ENCODE assay signal across 8 cellular contexts in genomic region chr10:86400705-86401587, GRCh38. TPM values are rescaled to one million over a fixed set of nuclear protein-coding genes. Genes with fewer than 3 reads are reported as not detected.
DNase-seq lines count a peak whose midpoint lies in the region; ATAC-seq, FAIRE-seq and TF ChIP-seq lines count a peak whose summit lies in the region.

No MANE protein-coding gene starts in this region.

- H3K14ac ChIP-seq in H1 (ENCODE audit: insufficient read length) = no peak overlapping the region

- no peak for TF ChIP-seq RAD21 in H1 (IDR thresholded peaks at IDR 0.05 in 1 of 2, conservative IDR thresholded peaks at IDR 0.05 in 1 of 2; ENCODE audit: low read depth in 2 of 2, low read length in 2 of 2)

- H2BK120ac ChIP-seq in H1 (replicated peaks; ENCODE audit: low read depth, low read length) = no peak overlapping the region

- peak overlapping the region; percentile 63 to 95 for H3K4me2 ChIP-seq in H1 (ENCODE audit: insufficient read depth in 1 of 2, low read depth in 2 of 2, low read length in 2 of 2)

- peaks cover 0 to 4% (median 0%) of the 10 kb centered on the region in 11 donors for H3K9me3 Mint-ChIP-seq in naive thymus-derived CD4-positive, alpha-beta T cell

- H3K27ac ChIP-seq in H1 (ENCODE audit: low read depth, low read length) = no peak overlapping the region
- peak overlapping the region; percentile 76 for H3K27ac ChIP-seq in naive thymus-derived CD4-positive, alpha-beta T cell (ENCODE audit: low read depth, low read length)

- H3K4me1 Mint-ChIP-seq in naive thymus-derived CD4-positive, alpha-beta T cell = peaks cover 5 to 28% (median 23%) of the 10 kb centered on the region in 7 donors

- CTCF ChIA-PET in H1 (lab: Charles Lee; ENCODE audit: partially characterized antibody) = interaction anchor here (1.0 to 5.5 kb wide), 20 partner anchors 10 to 498 kb away, joined by 3 to 61 read pairs (median 4); no protein-coding TSS in a partner anchor
- CTCF ChIA-PET in naive thymus-derived CD4-positive, alpha-beta T cell (lab: Charles Lee) = interaction anchor here (0.8 to 4.4 kb wide), 16 partner anchors 7 to 308 kb away, joined by 3 to 53 read pairs (median 4); no protein-coding TSS in a partner anchor

- no peak for TF ChIP-seq EP300 in H1 (IDR thresholded peaks at IDR 0.05; ENCODE audit: borderline replicate concordance in 1 of 2, low read depth in 2 of 2, low read length in 2 of 2)

- H3K56ac ChIP-seq in H1 (replicated peaks; ENCODE audit: insufficient read length, low read depth, low read length) = peak overlapping the region; percentile 46

- H3K27me3 ChIP-seq in H1 (replicated peaks in 1 of 4; ENCODE audit: control insufficient read depth in 3 of 4, extremely low read depth in 1 of 4, insufficient read depth in 3 of 4, low read length in 3 of 4) = peaks cover 8 to 34% (median 31%) of the 10 kb centered on the region in 4 experiments
- H3K27me3 ChIP-seq in naive thymus-derived CD4-positive, alpha-beta T cell (ENCODE audit: control insufficient read depth in 2 of 2, insufficient read depth in 2 of 2, low read length in 2 of 2) = no peaks in the 10 kb centered on the region

- H2BK12ac ChIP-seq in H1 (ENCODE audit: low read depth, low read length) = peak overlapping the region; percentile 84; the same call in 1 of the 2 replicates

- no peak overlapping the region for H2BK20ac ChIP-seq in H1 (ENCODE audit: low read length)

- DNase-seq in ELR (ENCODE audit: low read depth) = peak; percentile 64
- DNase-seq in Jurkat, Clone E6-1 (ENCODE audit: low read depth, low spot score) = no peak
- peak; percentile 32 to 46 for DNase-seq in activated CD8-positive, alpha-beta memory T cell treated with anti-CD3 and anti-CD28 coated beads for 1 hour (ENCODE audit: extremely low read depth in 1 of 2, low read depth in 1 of 2)
- DNase-seq in H1 (ENCODE audit: low read depth in 1 of 2, low spot score in 2 of 2) = peak in 1 of 2 experiments; percentile 83
- DNase-seq in naive thymus-derived CD4-positive, alpha-beta T cell = peak; percentile 48 to 84 (median 73)
- peak; percentile 74 for DNase-seq in stimulated activated naive CD4-positive, alpha-beta T cell treated with Interleukin-2 at 50 U/mL for 16 hours (lab: John Stamatoyannopoulos, UW)
- DNase-seq in epidermal melanocyte (ENCODE audit: insufficient read length, low spot score) = no peak

- H3K4ac ChIP-seq in H1 (replicated peaks; ENCODE audit: insufficient read length, low read depth, low read length) = no peak overlapping the region

- H2BK5ac ChIP-seq in H1 (ENCODE audit: low read depth, low read length) = 0 out of 2 replicates have a peak overlapping the region, but pooled peaks have one; percentile 52

- H2AFZ ChIP-seq in H1 (ENCODE audit: low read length) = peak overlapping the region; percentile 48; the same call in 1 of the 2 replicates

- peak overlapping the region; percentile 74 for H4K8ac ChIP-seq in H1 (ENCODE audit: extremely low read depth, insufficient read depth, low read length)

- H3K4me1 ChIP-seq in H1 (replicated peaks in 1 of 4; ENCODE audit: control insufficient read depth in 3 of 4, insufficient read depth in 4 of 4, low read length in 3 of 4) = peaks cover 0 to 7% (median 5%) of the 10 kb centered on the region in 4 experiments; a peak in 6 of 7 replicates
- H3K4me1 ChIP-seq in naive thymus-derived CD4-positive, alpha-beta T cell (ENCODE audit: control insufficient read depth in 2 of 2, insufficient read depth in 2 of 2, low read length in 2 of 2) = peaks cover 0 to 10% of the 10 kb centered on the region in 2 donors

- peak overlapping the region; percentile 79 to 95 (median 88) for H3K4me3 Mint-ChIP-seq in naive thymus-derived CD4-positive, alpha-beta T cell

- H2BK15ac ChIP-seq in H1 (ENCODE audit: low read length) = no peak overlapping the region

- no peak overlapping the region for H2AK5ac ChIP-seq in H1 (ENCODE audit: low read depth, low read length)

- no peak overlapping the region; a peak in 1 of 7 replicates for H3K9ac ChIP-seq in H1 (replicated peaks in 1 of 4; ENCODE audit: extremely low read depth in 1 of 4, low read depth in 3 of 4, low read length in 3 of 4)

- peak overlapping the region; percentile 78 for H3K18ac ChIP-seq in H1 (ENCODE audit: extremely low read depth, low read length)

- H3K36me3 ChIP-seq in H1 (ENCODE audit: control insufficient read depth in 2 of 4, insufficient read depth in 4 of 4, low read length in 3 of 4) = no peaks in the 10 kb centered on the region
- peaks cover 0 to 7% (median 0%) of the 10 kb centered on the region in 3 experiments for H3K36me3 ChIP-seq in naive thymus-derived CD4-positive, alpha-beta T cell (ENCODE audit: control insufficient read depth in 2 of 3, insufficient read depth in 3 of 3, low read length in 3 of 3)

- TF ChIP-seq CTCF in H1 (IDR thresholded peaks at IDR 0.05; ENCODE audit: control extremely low read depth in 1 of 3, insufficient read depth in 1 of 3, low read depth in 1 of 3, low read length in 3 of 3) = peak in 1 of 3 experiments; percentile 4; a peak in 1 of 4 replicates

- no peak for FAIRE-seq in H1 (lab: Jason Lieb, UNC)

- H3K79me1 ChIP-seq in H1 (ENCODE audit: low read depth, low read length) = no peaks in the 10 kb centered on the region

- no peak overlapping the region for H4K91ac ChIP-seq in H1 (replicated peaks; ENCODE audit: insufficient read length, low read length)

- no peak overlapping the region for H3K23ac ChIP-seq in H1 (ENCODE audit: insufficient read length)

- no peaks in the 10 kb centered on the region for H4K20me1 ChIP-seq in H1 (replicated peaks in 1 of 2; ENCODE audit: control insufficient read depth in 1 of 2, insufficient read depth in 2 of 2, low read length in 2 of 2)

- 2% methylated on average over 55 of the region's 76 CpGs; no CpG with 5 or more reads in 1 of the 2 experiments for WGBS in H1 (ENCODE audit: extremely low coverage in 1 of 2, insufficient coverage in 1 of 2, insufficient read length in 1 of 2, insufficient replicate concordance in 2 of 2, low coverage in 1 of 2, low lambda C conversion rate in 2 of 2, missing lambda C conversion rate in 1 of 2), 2 experiments

- H3K9me3 ChIP-seq in H1 (ENCODE audit: insufficient read depth in 2 of 2, low read depth in 1 of 2, low read length in 1 of 2) = no peaks in the 10 kb centered on the region
- H3K9me3 ChIP-seq in naive thymus-derived CD4-positive, alpha-beta T cell (ENCODE audit: control insufficient read depth in 2 of 3, low read length in 3 of 3) = no peaks in the 10 kb centered on the region

- no peaks in the 10 kb centered on the region for H3K36me3 Mint-ChIP-seq in naive thymus-derived CD4-positive, alpha-beta T cell

- POLR2A ChIA-PET in H1 (lab: Charles Lee; ENCODE audit: partially characterized antibody) = interaction anchor here (0.6 to 4.5 kb wide), 7 partner anchors 12 to 184 kb away, joined by 3 to 30 read pairs (median 3); partner anchors contain the start of gene WAPL
- POLR2A ChIA-PET in naive thymus-derived CD4-positive, alpha-beta T cell (lab: Charles Lee) = interaction anchor here (0.8 to 4.4 kb wide), 13 partner anchors 12 to 189 kb away, joined by 3 to 54 read pairs (median 4); partner anchors contain the start of gene WAPL

- H3K27me3 Mint-ChIP-seq in naive thymus-derived CD4-positive, alpha-beta T cell = peaks cover 0 to 13% (median 0%) of the 10 kb centered on the region in 5 donors

- ATAC-seq in GM21717 (IDR thresholded peaks at IDR 0.05; ENCODE audit: unreplicated experiment) = peak; percentile 46
- ATAC-seq in naive thymus-derived CD4-positive, alpha-beta T cell = peak; percentile 65

- H3K4me3 ChIP-seq in Jurkat, Clone E6-1 (ENCODE audit: low read length) = peak overlapping the region; percentile 61
- peak overlapping the region; percentile 33 to 71 (median 62) for H3K4me3 ChIP-seq in H1 (ENCODE audit: extremely low read depth in 1 of 4, insufficient read depth in 2 of 4, low read depth in 3 of 4, low read length in 4 of 4)
- peak overlapping the region; percentile 86 for H3K4me3 ChIP-seq in naive thymus-derived CD4-positive, alpha-beta T cell (ENCODE audit: low read length)

- no peak overlapping the region for H4K5ac ChIP-seq in H1 (ENCODE audit: insufficient read length, low read depth, low read length)

- no peaks in the 10 kb centered on the region for H3K79me2 ChIP-seq in H1 (ENCODE audit: control insufficient read depth in 1 of 2, insufficient read depth in 2 of 2, low read length in 2 of 2)

- TF ChIP-seq POLR2A in H1 (IDR thresholded peaks at IDR 0.05; ENCODE audit: control extremely low read depth in 1 of 2, low read depth in 2 of 2, low read length in 2 of 2) = no peak

- intact Hi-C loops in naive thymus-derived CD4-positive, alpha-beta T cell (cut with micrococcal nuclease) = loop anchor here (1.0 to 5.0 kb wide), 13 partner anchors 10 to 789 kb away; partner anchors contain the start of genes BMPR1A (in 2 of the 2) and WAPL (in 2 of the 2)

- H3K27ac Mint-ChIP-seq in naive thymus-derived CD4-positive, alpha-beta T cell = peak overlapping the region in 8 of 9 donors; percentile 62 to 93 (median 88)

- peaks cover 14% of the 10 kb centered on the region; the same call in 1 of the 2 replicates for H3K23me2 ChIP-seq in H1 (ENCODE audit: low read depth, low read length)

TF ChIP-seq in H1, 55 proteins besides CTCF, POLR2A, EP300 and RAD21 (continues in another document):
- TF ChIP-seq BCL11A (IDR thresholded peaks at IDR 0.05; ENCODE audit: low read depth in 2 of 2, low read length in 2 of 2) (no peak), EZH2 (IDR thresholded peaks at IDR 0.05; ENCODE audit: low read depth, low read length, severe bottlenecking) (peak; percentile 28), ATF3 (IDR thresholded peaks at IDR 0.05; ENCODE audit: insufficient read depth, low read depth, low read length) (no peak), HDAC6 (IDR thresholded peaks at IDR 0.05; ENCODE audit: low read depth, low read length) (no peak), TAF7 (optimal IDR thresholded peaks at IDR 0.05; ENCODE audit: borderline replicate concordance, low read depth, low read length) (no peak)

RNA-seq across cellular contexts. Expression of gene GRID1, which starts 34.4 kb away (rescaled TPM):
- polyA plus RNA-seq in Jurkat, Clone E6-1 (2012; ENCODE audit: insufficient read depth, insufficient read length) = 0.53 TPM
- total RNA-seq in H1 (2021; fragmentation: NEBNext Ultra II Directional; extraction: Animal tissue kit (Norgen Biotek cat#: 25700)) = 0.15 and 0.22 TPM in 2 replicates
- polyA plus RNA-seq in H1 (2011; rRNA removed) = 0.30 and 0.31 TPM in 2 replicates
- 0.21 TPM for polyA plus RNA-seq in H1 (2011; cell fraction: cytosol; rRNA removed)
- 0.34 TPM for polyA plus RNA-seq in H1 (2011; cell fraction: nucleus; rRNA removed)
- polyA plus RNA-seq in H1 (2012, experiment 1 of 2) = 0.24 to 0.65 TPM (median 0.29 TPM) in 4 replicates
- polyA plus RNA-seq in H1 (2012, experiment 2 of 2) = 0.18 TPM
- polyA plus RNA-seq in H1 (2013, experiment 1 of 2) = 0.32 TPM
- polyA plus RNA-seq in H1 (2013, experiment 2 of 2) = 0.39 TPM
- 0.88 and 1.3 TPM in 2 replicates for polyA minus RNA-seq in H1 (2011; rRNA and poly(A)+ RNA removed)
- 0.37 TPM for polyA minus RNA-seq in H1 (2011; cell fraction: cytosol; rRNA and poly(A)+ RNA removed)
- polyA minus RNA-seq in H1 (2011; cell fraction: nucleus; rRNA and poly(A)+ RNA removed) = 2.6 TPM
- total RNA-seq in naive thymus-derived CD4-positive, alpha-beta T cell = not detected
- not detected for polyA plus RNA-seq in naive thymus-derived CD4-positive, alpha-beta T cell

Comparison
In these comparisons a context has a peak if more than half of its experiments do, and no peak if none do; other contexts are left out.
1. DNase-seq: peak in ELR (single experiment), activated CD8-positive, alpha-beta memory T cell treated with anti-CD3 and anti-CD28 coated beads for 1 hour (2 of 2), naive thymus-derived CD4-positive, alpha-beta T cell (9 of 9) and stimulated activated naive CD4-positive, alpha-beta T cell treated with Interleukin-2 at 50 U/mL for 16 hours (single experiment); none in Jurkat, Clone E6-1 (single experiment) and epidermal melanocyte (single experiment).
2. Peak in every context shown above with its lines, with median percentiles within 50 percentile points of each other: H3K4me3 ChIP-seq.